ENCODE assay signal across 10 cellular contexts in the genomic region with DNA sequence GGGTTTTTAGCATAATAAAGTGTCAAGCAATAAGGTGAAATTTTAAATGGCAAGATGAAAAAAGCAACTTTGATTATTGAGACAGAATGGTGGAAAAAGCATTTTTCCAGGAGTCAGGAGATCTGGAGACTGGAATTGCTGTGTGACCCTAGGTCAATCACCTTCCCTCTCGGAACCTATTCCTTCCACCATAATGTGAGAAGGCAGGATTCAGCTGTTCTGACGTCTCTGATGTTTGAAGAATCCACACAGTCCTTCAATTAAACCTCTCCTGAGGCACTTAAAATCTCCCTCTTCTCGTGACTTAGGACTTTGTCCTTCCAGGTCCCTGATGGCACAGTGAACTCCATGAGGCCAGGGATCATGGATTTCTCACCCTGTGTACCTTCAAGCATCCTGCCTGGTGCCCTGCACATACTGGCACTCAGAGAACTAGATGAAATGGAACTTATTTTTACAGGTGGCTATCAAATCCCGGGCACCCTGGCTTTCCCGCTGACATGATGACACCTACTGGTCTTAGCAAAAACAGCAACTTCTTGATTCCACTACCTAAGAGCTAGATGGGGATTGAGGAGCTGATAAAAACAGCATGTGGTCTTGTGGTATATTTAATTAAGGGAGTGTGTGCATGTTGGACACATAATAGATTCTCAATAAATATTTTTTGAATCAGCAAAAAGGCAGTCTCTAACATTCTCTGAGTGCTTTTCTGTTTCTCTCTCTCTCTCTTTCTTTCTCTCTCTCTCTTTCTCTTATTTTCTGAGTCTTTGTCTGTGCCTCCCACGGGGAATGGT. TPM values are rescaled to one million over a fixed set of nuclear protein-coding genes. Genes with fewer than 3 reads are reported as not detected.
DNase-seq lines count a peak whose midpoint lies in the region; ATAC-seq and TF ChIP-seq lines count a peak whose summit lies in the region.
"Had no signal": no experiment of that assay in that cellular context is flagged by ENCODE, and none has a peak within 500 bp of the region (broad histone marks: within the 10 kb centered on the region; RNA-seq: fewer than 3 reads in every experiment).

No MANE protein-coding gene starts in this region.

- 18 to 25% (median 18%) methylated on average over 6 of the region's 6 CpGs for WGBS in ovary, 3 donors

- H3K4me3 ChIP-seq in ovary, result no peak overlapping the region

- no peak overlapping the region for H3K27ac ChIP-seq in foreskin keratinocyte
- no peak overlapping the region for H3K27ac ChIP-seq in ovary

- no peaks in the 10 kb centered on the region for H3K4me1 ChIP-seq in foreskin keratinocyte
- H3K4me1 ChIP-seq in ovary (ENCODE audit: insufficient read depth), result no peaks in the 10 kb centered on the region

- TF ChIP-seq CTCF in foreskin keratinocyte (conservative IDR thresholded peaks at IDR 0.05) (peak; percentile 86), ovary (IDR thresholded peaks at IDR 0.05) (peak; percentile 65 to 74 (median 71))

- no peaks in the 10 kb centered on the region for H3K9me3 ChIP-seq in ovary

- H3K36me3 ChIP-seq in ovary, result no peaks in the 10 kb centered on the region

- ATAC-seq in foreskin keratinocyte, result peak; percentile 68
- ATAC-seq in HG03439 (IDR thresholded peaks at IDR 0.05; ENCODE audit: unreplicated experiment), result no peak
- no peak for ATAC-seq in HG02973 (IDR thresholded peaks at IDR 0.05; ENCODE audit: unreplicated experiment)

- no peak for TF ChIP-seq EP300 in ovary (IDR thresholded peaks at IDR 0.05)

- intact Hi-C loops in ovary (cut with DNase I), result loop anchor here in 3 of 4 donors (5.0 to 10.0 kb wide), 4 partner anchors 143 to 613 kb away; no protein-coding TSS in a partner anchor

- peak; percentile 58 for DNase-seq in DMS114 treated with DMSO at 0.1 percent for 48 hours (lab: John Stamatoyannopoulos, UW; ENCODE audit: unreplicated experiment)
- peak; percentile 76 for DNase-seq in HuH-7 (ENCODE audit: low spot score)
- DNase-seq in NOMO-1 treated with dmso at 0.1 percent for 144 hours (lab: John Stamatoyannopoulos, UW; ENCODE audit: unreplicated experiment), result peak; percentile 37
- peak; percentile 33 to 48 for DNase-seq in activated T-cell treated with anti-CD3 and anti-CD28 coated beads, Interleukin-2, amount 50 U/mL, for 48 hours
- peak; percentile 4 to 35 for DNase-seq in foreskin keratinocyte
- DNase-seq in ovary, result peak in 3 of 5 donors; percentile 28 to 43 (median 33)

- peaks cover 29% of the 10 kb centered on the region for H3K27me3 ChIP-seq in foreskin keratinocyte
- no peaks in the 10 kb centered on the region for H3K27me3 ChIP-seq in ovary

- TF ChIP-seq POLR2A in ovary (IDR thresholded peaks at IDR 0.05), result no peak

RNA-seq across cellular contexts. Expression of gene CCDC182, which starts 2.3 kb away (rescaled TPM):
- not detected in 2 replicates for total RNA-seq in foreskin keratinocyte
- polyA plus RNA-seq in foreskin keratinocyte, result not detected in 2 replicates
- total RNA-seq in ovary, result not detected
- not detected for polyA plus RNA-seq in ovary
- total RNA-seq: activated CD8-positive, alpha-beta memory T cell treated with anti-CD3 and anti-CD28 coated beads for 36 hours; temporal lobe had no signal

Comparison
In these comparisons a context has a peak if more than half of its experiments do, and no peak if none do; other contexts are left out.
1. DNase-seq: peak in every context shown above with its lines; median percentile 76 in HuH-7; 58 in DMS114 treated with DMSO at 0.1 percent for 48 hours; 40 in activated T-cell treated with anti-CD3 and anti-CD28 coated beads, Interleukin-2, amount 50 U/mL, for 48 hours; 37 in NOMO-1 treated with dmso at 0.1 percent for 144 hours; 33 in ovary; 20 in foreskin keratinocyte.